1 cellular context compared by ENCODE assay signal in genomic region chr12:56244494-56244893, GRCh38.
TF ChIP-seq lines count a peak whose summit lies in the region.

No MANE protein-coding gene starts in this region.

TF ChIP-seq in K562, 482 proteins besides CTCF, POLR2A, EP300 and RAD21:
- TF ChIP-seq PRDM10 (IDR thresholded peaks at IDR 0.05; ENCODE audit: partially characterized antibody) = peak; percentile 46
- no peak for TF ChIP-seq C11orf30 (IDR thresholded peaks at IDR 0.05; ENCODE audit: low read depth)
- TF ChIP-seq ZBTB33 (CRISPR knock-in tag; IDR thresholded peaks at IDR 0.05) = peak; percentile 78
- peak; percentile 43 for TF ChIP-seq RBFOX2 (IDR thresholded peaks at IDR 0.05; ENCODE audit: low read depth, low read length)
